26 cellular contexts compared by ENCODE assay signal in genomic region chr2:48147719-48148118, GRCh38.
"Had no signal": no experiment of that assay in that cellular context is flagged by ENCODE, and none has a peak within 500 bp of the region (broad histone marks: within the 10 kb centered on the region; RNA-seq: fewer than 3 reads in every experiment).

No MANE protein-coding gene starts in this region.

- H2AFZ ChIP-seq: parathyroid adenoma had no signal

- ATAC-seq: gastrocnemius medialis; left lung; mucosa of descending colon; natural killer cell treated with Interleukin-12 subunit alpha and Interleukin-12 subunit beta and Interleukin-15 and Interleukin-18, amount 100 ng/mL, for 72 hours; sciatic nerve had no signal

- H3K79me2 ChIP-seq: parathyroid adenoma had no signal

- H3K4me1 Mint-ChIP-seq: mesothelial cell of epicardium, neural crest cell had no signal

- H3K27me3 ChIP-seq: gastrocnemius medialis, left lung, stomach, thyroid gland had no signal

- H3K36me3 ChIP-seq: gastrocnemius medialis, left lung, stomach, thyroid gland had no signal

- DNase-seq: dermis blood vessel endothelial cell; effector memory CD4-positive, alpha-beta T cell; foreskin fibroblast; gastrocnemius medialis; head of caudate nucleus; kidney; left lung; mesenchymal stem cell; mucosa of descending colon; naive B cell; stimulated activated CD4-positive, alpha-beta T cell treated with anti-CD3 and anti-CD28 coated beads, Interleukin-12 subunit alpha, Interleukin-12 subunit beta, amount 100 ng/mL, for 4 hours; stimulated activated CD4-positive, alpha-beta T cell treated with anti-CD3 and anti-CD28 coated beads, Interleukin-1b, Interleukin-23, amount 100 ng/mL, for 48 hours; stimulated activated CD4-positive, alpha-beta T cell treated with anti-CD3 and anti-CD28 coated beads, Interleukin-4, amount 100 ng/mL, for 1 hour; stimulated activated CD8-positive, alpha-beta memory T cell treated with anti-CD3 and anti-CD28 coated beads, Interleukin-4, amount 100 ng/mL, for 48 hours; stimulated activated naive CD4-positive, alpha-beta T cell treated with Interleukin-2 at 50 U/mL for 16 hours; stomach; thyroid gland; trophoblast cell had no signal

- H3K4me3 Mint-ChIP-seq: mesothelial cell of epicardium; naive B cell; natural killer cell treated with Interleukin-12 subunit alpha and Interleukin-12 subunit beta and Interleukin-15 and Interleukin-18, amount 100 ng/mL, for 72 hours; neural crest cell had no signal

- H3K27ac Mint-ChIP-seq: mesothelial cell of epicardium, progenitor cell of endocrine pancreas had no signal

- H3K9me3 ChIP-seq: gastrocnemius medialis, left lung, mucosa of descending colon, stomach, thyroid gland had no signal

- H3K36me3 Mint-ChIP-seq: mesothelial cell of epicardium; naive B cell; natural killer cell treated with Interleukin-12 subunit alpha and Interleukin-12 subunit beta and Interleukin-15 and Interleukin-18, amount 100 ng/mL, for 72 hours had no signal

- H3K4me3 ChIP-seq: coronary artery, gastrocnemius medialis, left lung, mucosa of descending colon, smooth muscle cell, stomach, thyroid gland had no signal

- H3K9ac ChIP-seq: parathyroid adenoma had no signal

- H3K4me2 ChIP-seq: smooth muscle cell had no signal

- H3K4me1 ChIP-seq: gastrocnemius medialis, parathyroid adenoma, stomach had no signal

- H3K27me3 Mint-ChIP-seq: progenitor cell of endocrine pancreas had no signal

- H3K27ac ChIP-seq: coronary artery, gastrocnemius medialis, left lung, parathyroid adenoma, stomach, thyroid gland had no signal

- H3K9me3 Mint-ChIP-seq: naive B cell; natural killer cell treated with Interleukin-12 subunit alpha and Interleukin-12 subunit beta and Interleukin-15 and Interleukin-18, amount 100 ng/mL, for 72 hours had no signal
